27 cellular contexts compared by ENCODE assay signal in genomic region chr9:125416517-125416916, GRCh38.
"Had no signal": no experiment of that assay in that cellular context is flagged by ENCODE, and none has a peak within 500 bp of the region (broad histone marks: within the 10 kb centered on the region; RNA-seq: fewer than 3 reads in every experiment).

No MANE protein-coding gene starts in this region.

- H3K9ac ChIP-seq: neural progenitor cell had no signal

- H3K9me3 ChIP-seq: left ventricle myocardium inferior, mucosa of descending colon, ovary, right atrium auricular region, stomach, suprapubic skin, thoracic aorta, tibial artery, uterus had no signal

- H3K4me1 Mint-ChIP-seq: naive thymus-derived CD4-positive, alpha-beta T cell; stimulated activated naive B cell treated with anti-CD40 and anti-IgM and Interleukin-4, amounts not matched to agents 10 μg/mL and 1 μg/mL and 100 μg/mL, for 72 hours had no signal

- H3K27me3 Mint-ChIP-seq: type B pancreatic cell had no signal

- H3K4me3 Mint-ChIP-seq: naive thymus-derived CD4-positive, alpha-beta T cell; nephron progenitor cell; neural progenitor cell; stimulated activated naive B cell treated with anti-CD40 and anti-IgM and Interleukin-4, amounts not matched to agents 10 μg/mL and 1 μg/mL and 100 μg/mL, for 72 hours; type B pancreatic cell had no signal

- H3K27ac ChIP-seq: hepatocyte, left ventricle myocardium inferior, neural progenitor cell, right atrium auricular region, skin epidermis, stomach, suprapubic skin, thoracic aorta, tibial artery, uterus had no signal

- H3K4me1 ChIP-seq: left ventricle myocardium inferior, right atrium auricular region, suprapubic skin, tibial artery, uterus had no signal

- DNase-seq: islet precursor cell; left ventricle myocardium inferior; mesendoderm; midbrain; naive thymus-derived CD4-positive, alpha-beta T cell; nephron progenitor cell; stimulated activated CD4-positive, alpha-beta T cell treated with anti-CD3 and anti-CD28 coated beads, Interleukin-12 subunit alpha, Interleukin-12 subunit beta, amount 100 ng/mL, for 4 hours; stimulated activated CD4-positive, alpha-beta T cell treated with anti-CD3 and anti-CD28 coated beads, Interleukin-15, amount 100 ng/mL, for 24 hours; stimulated activated CD4-positive, alpha-beta T cell treated with anti-CD3 and anti-CD28 coated beads, Interleukin-2, amount 100 ng/mL, for 24 hours; stimulated activated CD4-positive, alpha-beta T cell treated with anti-CD3 and anti-CD28 coated beads, Interleukin-4, amount 100 ng/mL, for 1 hour; stimulated activated naive B cell treated with anti-CD40 and anti-IgM and Interleukin-4, amounts not matched to agents 10 μg/mL and 1 μg/mL and 100 μg/mL, for 72 hours; stimulated activated naive CD8-positive, alpha-beta T cell treated with anti-CD3 and anti-CD28 coated beads, Interleukin-15, Interleukin-2, amounts not matched to agents 100 U/mL and 50 U/mL, for 24 hours; stomach; tibial artery; uterus had no signal

- H3K9me3 Mint-ChIP-seq: naive thymus-derived CD4-positive, alpha-beta T cell; nephron progenitor cell; neural progenitor cell; stimulated activated naive B cell treated with anti-CD40 and anti-IgM and Interleukin-4, amounts not matched to agents 10 μg/mL and 1 μg/mL and 100 μg/mL, for 72 hours; type B pancreatic cell had no signal

- H3K79me2 ChIP-seq: hepatocyte had no signal

- H3K4me2 ChIP-seq: hepatocyte, neural progenitor cell had no signal

- H2AFZ ChIP-seq: hepatocyte, neural progenitor cell had no signal

- H3K36me3 ChIP-seq: left ventricle myocardium inferior, neural progenitor cell, ovary, right atrium auricular region, stomach, suprapubic skin, thoracic aorta, tibial artery, uterus had no signal

- H3K27me3 ChIP-seq: hepatocyte, neural progenitor cell, ovary, right atrium auricular region, stomach, suprapubic skin, tibial artery, uterus had no signal

- H3K27ac Mint-ChIP-seq: naive thymus-derived CD4-positive, alpha-beta T cell; nephron progenitor cell; progenitor cell of endocrine pancreas; stimulated activated naive B cell treated with anti-CD40 and anti-IgM and Interleukin-4, amounts not matched to agents 10 μg/mL and 1 μg/mL and 100 μg/mL, for 72 hours; type B pancreatic cell had no signal

- H3K36me3 Mint-ChIP-seq: naive thymus-derived CD4-positive, alpha-beta T cell; neural progenitor cell; stimulated activated naive B cell treated with anti-CD40 and anti-IgM and Interleukin-4, amounts not matched to agents 10 μg/mL and 1 μg/mL and 100 μg/mL, for 72 hours; type B pancreatic cell had no signal

- ATAC-seq: mucosa of descending colon; naive thymus-derived CD4-positive, alpha-beta T cell; sciatic nerve; stimulated activated naive B cell treated with anti-CD40 and anti-IgM and Interleukin-4, amounts not matched to agents 10 μg/mL and 1 μg/mL and 100 μg/mL, for 72 hours; stimulated activated naive CD8-positive, alpha-beta T cell treated with anti-CD3 and anti-CD28 coated beads, Interleukin-15, Interleukin-2, amounts not matched to agents 100 U/mL and 50 U/mL, for 24 hours had no signal

- H3K4me3 ChIP-seq: hepatocyte, left ventricle myocardium inferior, lung, mucosa of descending colon, neural progenitor cell, ovary, right atrium auricular region, skin epidermis, stomach, suprapubic skin, thoracic aorta, tibial artery, uterus had no signal
